In the genomic region with DNA sequence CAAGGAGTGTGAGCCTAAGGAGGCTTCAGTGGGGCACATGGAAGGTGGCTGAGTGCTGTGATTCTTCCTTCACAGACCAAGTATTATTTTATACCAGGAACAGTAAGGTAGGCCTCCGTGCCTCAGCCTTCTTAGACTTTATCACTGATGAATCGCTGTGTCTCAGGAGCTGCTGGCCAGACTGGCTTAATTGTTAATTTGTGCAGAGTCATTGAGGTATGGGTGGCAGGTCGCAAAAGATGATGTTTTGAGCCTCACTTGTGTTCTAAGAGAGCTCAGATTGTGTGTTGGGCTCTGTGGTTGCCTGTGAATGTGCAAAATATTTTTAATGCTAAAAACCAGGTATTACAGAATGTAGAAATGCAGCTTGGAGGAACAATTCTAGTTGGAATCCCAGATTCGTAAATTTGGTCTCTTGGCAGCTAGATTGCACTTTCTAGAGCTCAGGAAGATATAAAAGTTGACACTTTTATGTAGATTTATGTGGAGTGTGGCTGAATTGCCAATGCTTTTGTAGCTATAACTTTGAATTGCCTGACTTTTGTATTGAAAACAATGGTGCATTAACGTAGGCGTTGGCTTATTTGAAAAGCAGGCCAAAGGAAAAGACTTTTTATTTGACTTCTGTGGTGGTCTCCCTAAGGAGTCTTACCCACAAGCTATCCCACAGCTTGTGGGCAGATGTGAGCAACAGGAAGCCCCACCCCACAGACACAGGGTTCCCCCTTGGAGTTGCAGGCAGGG, we compare ENCODE assay signal across 1 cellular context.
TF ChIP-seq lines count a peak whose summit lies in the region.

No MANE protein-coding gene starts in this region.

TF ChIP-seq in HepG2, 621 proteins besides CTCF, POLR2A, EP300 and RAD21:
- no peak for TF ChIP-seq ZXDC (CRISPR knock-in tag; IDR thresholded peaks at IDR 0.05)
- TF ChIP-seq HNF4A (CRISPR knock-in tag; IDR thresholded peaks at IDR 0.05), result no peak
- no peak for TF ChIP-seq ZC3H4 (CRISPR knock-in tag; IDR thresholded peaks at IDR 0.05; ENCODE audit: borderline replicate concordance)
- no peak for TF ChIP-seq EZH2 (conservative IDR thresholded peaks at IDR 0.05; ENCODE audit: low read depth, low read length)
- no peak for TF ChIP-seq ZHX1 (CRISPR knock-in tag; IDR thresholded peaks at IDR 0.05; ENCODE audit: low read depth)
- no peak for TF ChIP-seq ZNF737 (CRISPR knock-in tag; IDR thresholded peaks at IDR 0.05; ENCODE audit: borderline replicate concordance)
TF ChIP-seq in HepG2: peak in this region for 0.
